ENCODE assay signal across 8 cellular contexts in the genomic region with DNA sequence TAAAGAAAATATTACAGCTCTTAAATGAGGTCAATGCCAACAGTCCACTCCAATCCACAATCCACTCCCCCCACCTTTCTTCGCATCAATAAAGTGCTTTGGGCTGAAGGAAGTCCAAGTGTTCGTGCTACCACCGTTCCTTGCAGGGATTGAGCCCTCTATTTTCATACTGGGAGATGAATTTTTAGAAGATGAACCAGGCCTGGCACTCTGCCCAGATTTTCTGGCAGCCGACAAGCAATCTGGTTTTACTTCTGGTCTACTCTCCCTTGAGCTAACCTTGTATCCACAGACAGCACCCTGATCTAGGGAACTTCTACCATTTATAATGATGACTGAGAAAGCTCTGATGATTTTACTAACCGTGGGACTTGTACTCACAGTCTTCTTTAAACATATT.
DNase-seq lines count a peak whose midpoint lies in the region; ATAC-seq and TF ChIP-seq lines count a peak whose summit lies in the region.

No MANE protein-coding gene starts in this region.

- TF ChIP-seq POLR2A in adrenal gland (IDR thresholded peaks at IDR 0.05): no peak

- H3K4me3 ChIP-seq in adrenal gland (no peak overlapping the region), lower lobe of right lung (no peak overlapping the region)

- TF ChIP-seq RAD21 in Ishikawa (IDR thresholded peaks at IDR 0.05; ENCODE audit: low read depth): no peak

- H3K27me3 ChIP-seq in adrenal gland (no peaks in the 10 kb centered on the region), lower lobe of right lung (ENCODE audit: low read depth) (no peaks in the 10 kb centered on the region)

- ATAC-seq in lower lobe of right lung (no peak), HG03460 (IDR thresholded peaks at IDR 0.05; ENCODE audit: unreplicated experiment) (no peak)
- no peak for ATAC-seq in activated CD4-positive, CD25-positive, alpha-beta regulatory T cell treated with anti-CD3 and anti-CD28 coated beads, Interleukin-2, amount 50 U/mL, for 24 hours

- no peaks in the 10 kb centered on the region for H3K36me3 ChIP-seq in adrenal gland (replicated peaks in 1 of 2)
- no peaks in the 10 kb centered on the region for H3K36me3 ChIP-seq in lower lobe of right lung

- WGBS in adrenal gland, 4 donors: 27 to 31% (median 30%) methylated on average over 5 of the region's 5 CpGs

- H3K9me3 ChIP-seq in adrenal gland (replicated peaks in 1 of 3) (no peaks in the 10 kb centered on the region), lower lobe of right lung (no peaks in the 10 kb centered on the region)

- DNase-seq in A172 (ENCODE audit: low spot score) (peak; percentile 41), adrenal gland (peak; percentile 69 to 91 (median 79)), hepatic stellate cell (ENCODE audit: low spot score) (peak; percentile 22), lower lobe of right lung (no peak), islet precursor cell (no peak)

- H3K27ac ChIP-seq in adrenal gland (no peak overlapping the region), lower lobe of right lung (no peak overlapping the region)

- no peak for TF ChIP-seq CTCF in adrenal gland (IDR thresholded peaks at IDR 0.05)
- TF ChIP-seq CTCF in lower lobe of right lung (IDR thresholded peaks at IDR 0.05): no peak

- no peak for TF ChIP-seq EP300 in Ishikawa (IDR thresholded peaks at IDR 0.05; ENCODE audit: borderline replicate concordance)

- H3K4me1 ChIP-seq in adrenal gland (replicated peaks in 1 of 2) (peaks cover 0 to 13% of the 10 kb centered on the region in 2 donors), lower lobe of right lung (peaks cover 21% of the 10 kb centered on the region)

- intact Hi-C loops in adrenal gland (cut with DNase I) (no loop called here), lower lobe of right lung (cut with DNase I) (no loop called here)

TF ChIP-seq in Ishikawa, 13 proteins besides CTCF, POLR2A, EP300 and RAD21:
- TF ChIP-seq, protein P1, sequence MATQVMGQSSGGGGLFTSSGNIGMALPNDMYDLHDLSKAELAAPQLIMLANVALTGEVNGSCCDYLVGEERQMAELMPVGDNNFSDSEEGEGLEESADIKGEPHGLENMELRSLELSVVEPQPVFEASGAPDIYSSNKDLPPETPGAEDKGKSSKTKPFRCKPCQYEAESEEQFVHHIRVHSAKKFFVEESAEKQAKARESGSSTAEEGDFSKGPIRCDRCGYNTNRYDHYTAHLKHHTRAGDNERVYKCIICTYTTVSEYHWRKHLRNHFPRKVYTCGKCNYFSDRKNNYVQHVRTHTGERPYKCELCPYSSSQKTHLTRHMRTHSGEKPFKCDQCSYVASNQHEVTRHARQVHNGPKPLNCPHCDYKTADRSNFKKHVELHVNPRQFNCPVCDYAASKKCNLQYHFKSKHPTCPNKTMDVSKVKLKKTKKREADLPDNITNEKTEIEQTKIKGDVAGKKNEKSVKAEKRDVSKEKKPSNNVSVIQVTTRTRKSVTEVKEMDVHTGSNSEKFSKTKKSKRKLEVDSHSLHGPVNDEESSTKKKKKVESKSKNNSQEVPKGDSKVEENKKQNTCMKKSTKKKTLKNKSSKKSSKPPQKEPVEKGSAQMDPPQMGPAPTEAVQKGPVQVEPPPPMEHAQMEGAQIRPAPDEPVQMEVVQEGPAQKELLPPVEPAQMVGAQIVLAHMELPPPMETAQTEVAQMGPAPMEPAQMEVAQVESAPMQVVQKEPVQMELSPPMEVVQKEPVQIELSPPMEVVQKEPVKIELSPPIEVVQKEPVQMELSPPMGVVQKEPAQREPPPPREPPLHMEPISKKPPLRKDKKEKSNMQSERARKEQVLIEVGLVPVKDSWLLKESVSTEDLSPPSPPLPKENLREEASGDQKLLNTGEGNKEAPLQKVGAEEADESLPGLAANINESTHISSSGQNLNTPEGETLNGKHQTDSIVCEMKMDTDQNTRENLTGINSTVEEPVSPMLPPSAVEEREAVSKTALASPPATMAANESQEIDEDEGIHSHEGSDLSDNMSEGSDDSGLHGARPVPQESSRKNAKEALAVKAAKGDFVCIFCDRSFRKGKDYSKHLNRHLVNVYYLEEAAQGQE (IDR thresholded peaks at IDR 0.05; ENCODE audit: low read depth): no peak
- TF ChIP-seq NFIC (IDR thresholded peaks at IDR 0.05): 0 out of 2 replicates have a peak, but pooled peaks have one; percentile 33

Comparison
In these comparisons a context has a peak if more than half of its experiments do, and no peak if none do; other contexts are left out.
1. DNase-seq: peak in A172 (single experiment), adrenal gland (7 of 7) and hepatic stellate cell (single experiment); none in lower lobe of right lung (single experiment) and islet precursor cell (single experiment).